Comparison of ENCODE assay signal across 36 cellular contexts in genomic region chr16:63130942-63131341, GRCh38.
"Had no signal": no experiment of that assay in that cellular context is flagged by ENCODE, and none has a peak within 500 bp of the region (broad histone marks: within the 10 kb centered on the region; RNA-seq: fewer than 3 reads in every experiment).

No MANE protein-coding gene starts in this region.

- ATAC-seq: activated CD4-positive, alpha-beta T cell treated with anti-CD3 and anti-CD28 coated beads for 36 hours; activated CD4-positive, CD25-positive, alpha-beta regulatory T cell treated with anti-CD3 and anti-CD28 coated beads, Interleukin-2, amount 50 U/mL, for 24 hours; activated CD8-positive, alpha-beta memory T cell treated with anti-CD3 and anti-CD28 coated beads, Interleukin-2, amount 10 ng/mL, durations not matched to agents 7 days and 5 days; activated CD8-positive, alpha-beta T cell treated with anti-CD3 and anti-CD28 coated beads for 36 hours; activated naive CD8-positive, alpha-beta T cell treated with anti-CD3 and anti-CD28 coated beads, Interleukin-2, amount 50 U/mL, for 24 hours; WTC11 had no signal

- H3K27me3 Mint-ChIP-seq: activated CD4-positive, alpha-beta memory T cell treated with anti-CD3 and anti-CD28 coated beads for 36 hours; activated CD4-positive, alpha-beta T cell treated with anti-CD3 and anti-CD28 coated beads for 36 hours; activated CD8-positive, alpha-beta memory T cell treated with anti-CD3 and anti-CD28 coated beads, Interleukin-2, amount 10 ng/mL, durations not matched to agents 7 days and 5 days; activated CD8-positive, alpha-beta T cell treated with anti-CD3 and anti-CD28 coated beads for 36 hours; activated naive CD4-positive, alpha-beta T cell treated with anti-CD3 and anti-CD28 coated beads, Interleukin-2, amount 10 ng/mL, durations not matched to agents 7 days and 5 days; activated naive CD4-positive, alpha-beta T cell treated with anti-CD3 and anti-CD28 coated beads, Interleukin-2, amount 50 U/mL, for 24 hours; activated naive CD8-positive, alpha-beta T cell; activated naive CD8-positive, alpha-beta T cell treated with anti-CD3 and anti-CD28 coated beads, Interleukin-2, amount 10 ng/mL, durations not matched to agents 7 days and 5 days; activated naive CD8-positive, alpha-beta T cell treated with anti-CD3 and anti-CD28 coated beads, Interleukin-2, amount 50 U/mL, for 24 hours; activated T-cell treated with anti-CD3 and anti-CD28 coated beads, Interleukin-2, amount 50 U/mL, for 24 hours; brain; central memory CD8-positive, alpha-beta T cell had no signal

- H3K36me3 Mint-ChIP-seq: activated naive CD4-positive, alpha-beta T cell treated with anti-CD3 and anti-CD28 coated beads, Interleukin-2, amount 10 ng/mL, durations not matched to agents 7 days and 5 days; activated naive CD4-positive, alpha-beta T cell treated with anti-CD3 and anti-CD28 coated beads, Interleukin-2, amount 50 U/mL, for 24 hours; activated naive CD8-positive, alpha-beta T cell; activated naive CD8-positive, alpha-beta T cell treated with anti-CD3 and anti-CD28 coated beads, Interleukin-2, amount 10 ng/mL, durations not matched to agents 7 days and 5 days; brain had no signal

- H3K4me1 Mint-ChIP-seq: activated CD4-positive, alpha-beta T cell treated with anti-CD3 and anti-CD28 coated beads for 36 hours; activated CD8-positive, alpha-beta memory T cell treated with anti-CD3 and anti-CD28 coated beads, Interleukin-2, amount 10 ng/mL, durations not matched to agents 7 days and 5 days; activated naive CD4-positive, alpha-beta T cell treated with anti-CD3 and anti-CD28 coated beads, Interleukin-2, amount 10 ng/mL, durations not matched to agents 7 days and 5 days; activated naive CD4-positive, alpha-beta T cell treated with anti-CD3 and anti-CD28 coated beads, Interleukin-2, amount 50 U/mL, for 24 hours; activated naive CD8-positive, alpha-beta T cell treated with anti-CD3 and anti-CD28 coated beads, Interleukin-2, amount 10 ng/mL, durations not matched to agents 7 days and 5 days; activated naive CD8-positive, alpha-beta T cell treated with anti-CD3 and anti-CD28 coated beads, Interleukin-2, amount 50 U/mL, for 24 hours; brain; central memory CD8-positive, alpha-beta T cell; WTC11 had no signal

- DNase-seq: activated CD4-positive, alpha-beta memory T cell treated with anti-CD3 and anti-CD28 coated beads for 36 hours; activated CD4-positive, alpha-beta T cell treated with anti-CD3 and anti-CD28 coated beads for 1 hour; activated CD4-positive, alpha-beta T cell treated with anti-CD3 and anti-CD28 coated beads for 36 hours; activated CD4-positive, alpha-beta T cell treated with anti-CD3 and anti-CD28 coated beads for 48 hours; activated CD4-positive, alpha-beta T cell treated with anti-CD3 and anti-CD28 coated beads, Interleukin-2, amount 50 U/mL, for 1 hour; activated CD4-positive, alpha-beta T cell treated with anti-CD3 and anti-CD28 coated beads, Interleukin-2, amount 50 U/mL, for 4 hours; activated CD4-positive, CD25-positive, alpha-beta regulatory T cell; activated CD8-positive, alpha-beta memory T cell treated with anti-CD3 and anti-CD28 coated beads for 24 hours; activated CD8-positive, alpha-beta memory T cell treated with anti-CD3 and anti-CD28 coated beads, Interleukin-2, amount 10 ng/mL, durations not matched to agents 7 days and 5 days; activated CD8-positive, alpha-beta memory T cell treated with anti-CD3 and anti-CD28 coated beads, Interleukin-2, amount 50 U/mL, for 48 hours; activated CD8-positive, alpha-beta T cell treated with anti-CD3 and anti-CD28 coated beads for 36 hours; activated effector memory CD4-positive, alpha-beta T cell treated with Interleukin-2 at 50 U/mL for 16 hours; activated gamma-delta T cell; activated naive CD4-positive, alpha-beta T cell treated with anti-CD3 and anti-CD28 coated beads, Interleukin-2, amount 10 ng/mL, durations not matched to agents 7 days and 5 days; activated naive CD4-positive, alpha-beta T cell treated with Interleukin-2 at 50 U/mL for 16 hours; activated naive CD8-positive, alpha-beta T cell treated with anti-CD3 and anti-CD28 coated beads, Interleukin-2, amount 10 ng/mL, durations not matched to agents 7 days and 5 days; activated naive CD8-positive, alpha-beta T cell treated with anti-CD3 and anti-CD28 coated beads, Interleukin-2, amount 50 U/mL, for 24 hours; activated T-cell treated with anti-CD3 and anti-CD28 coated beads, Interleukin-2, amount 50 U/mL, for 24 hours; activated T-cell treated with anti-CD3 and anti-CD28 coated beads, Interleukin-2, amount 50 U/mL, for 48 hours; amygdala; anterior cingulate cortex; caudate nucleus; cerebellar nuclear complex; T-helper 1 cell; T-helper 2 cell; T-helper 9 cell; WERI-Rb-1 had no signal

- H3K4me3 Mint-ChIP-seq: activated CD4-positive, alpha-beta memory T cell treated with anti-CD3 and anti-CD28 coated beads for 36 hours; activated CD4-positive, alpha-beta T cell treated with anti-CD3 and anti-CD28 coated beads for 36 hours; activated CD8-positive, alpha-beta memory T cell treated with anti-CD3 and anti-CD28 coated beads, Interleukin-2, amount 10 ng/mL, durations not matched to agents 7 days and 5 days; activated CD8-positive, alpha-beta T cell treated with anti-CD3 and anti-CD28 coated beads for 36 hours; activated naive CD4-positive, alpha-beta T cell treated with anti-CD3 and anti-CD28 coated beads, Interleukin-2, amount 10 ng/mL, durations not matched to agents 7 days and 5 days; activated naive CD4-positive, alpha-beta T cell treated with anti-CD3 and anti-CD28 coated beads, Interleukin-2, amount 50 U/mL, for 24 hours; activated naive CD8-positive, alpha-beta T cell; activated naive CD8-positive, alpha-beta T cell treated with anti-CD3 and anti-CD28 coated beads, Interleukin-2, amount 10 ng/mL, durations not matched to agents 7 days and 5 days; activated naive CD8-positive, alpha-beta T cell treated with anti-CD3 and anti-CD28 coated beads, Interleukin-2, amount 50 U/mL, for 24 hours; activated T-cell treated with anti-CD3 and anti-CD28 coated beads, Interleukin-2, amount 50 U/mL, for 24 hours; brain; central memory CD8-positive, alpha-beta T cell; T-helper 1 cell treated with Interleukin-12 subunit alpha and Interleukin-12 subunit beta and Interleukin-4 antibody, amounts not matched to agents 30 μg/mL and 1 μg/mL, for 36 hours; T-helper 2 cell treated with Interferon-gamma antibody and Interleukin-4, amounts not matched to agents 5 μg/mL and 100 μg/mL, for 36 hours; WTC11 had no signal

- H3K27ac Mint-ChIP-seq: activated CD4-positive, alpha-beta memory T cell treated with anti-CD3 and anti-CD28 coated beads for 36 hours; activated CD4-positive, alpha-beta T cell treated with anti-CD3 and anti-CD28 coated beads for 36 hours; activated CD8-positive, alpha-beta memory T cell treated with anti-CD3 and anti-CD28 coated beads, Interleukin-2, amount 10 ng/mL, durations not matched to agents 7 days and 5 days; activated CD8-positive, alpha-beta T cell treated with anti-CD3 and anti-CD28 coated beads for 36 hours; activated naive CD4-positive, alpha-beta T cell treated with anti-CD3 and anti-CD28 coated beads, Interleukin-2, amount 10 ng/mL, durations not matched to agents 7 days and 5 days; activated naive CD4-positive, alpha-beta T cell treated with anti-CD3 and anti-CD28 coated beads, Interleukin-2, amount 50 U/mL, for 24 hours; activated naive CD8-positive, alpha-beta T cell; activated naive CD8-positive, alpha-beta T cell treated with anti-CD3 and anti-CD28 coated beads, Interleukin-2, amount 10 ng/mL, durations not matched to agents 7 days and 5 days; activated naive CD8-positive, alpha-beta T cell treated with anti-CD3 and anti-CD28 coated beads, Interleukin-2, amount 50 U/mL, for 24 hours; activated T-cell treated with anti-CD3 and anti-CD28 coated beads, Interleukin-2, amount 50 U/mL, for 24 hours; activated T-helper 2 cell treated with anti-CD3 and anti-CD28 coated beads, Interferon-gamma antibody, Interleukin-2, Interleukin-4, amounts not matched to agents 10 μg/mL and 5 μg/mL and 100 μg/mL, durations not matched to agents 14 hours and 24 hours and 36 hours; brain; T-helper 1 cell treated with Interleukin-12 subunit alpha and Interleukin-12 subunit beta and Interleukin-4 antibody, amounts not matched to agents 30 μg/mL and 1 μg/mL, for 36 hours; T-helper 2 cell treated with Interferon-gamma antibody and Interleukin-4, amounts not matched to agents 5 μg/mL and 100 μg/mL, for 36 hours; WTC11 had no signal
